ENCODE assay signal across 13 cellular contexts in genomic region chr9:4116708-4117460, GRCh38.
DNase-seq lines count a peak whose midpoint lies in the region; ATAC-seq and TF ChIP-seq lines count a peak whose summit lies in the region.
"Had no signal": no experiment of that assay in that cellular context is flagged by ENCODE, and none has a peak within 500 bp of the region (broad histone marks: within the 10 kb centered on the region; RNA-seq: fewer than 3 reads in every experiment).

No MANE protein-coding gene starts in this region.

- DNase-seq in fibroblast of mammary gland (ENCODE audit: low read depth) (peak; percentile 94), transverse colon (no peak)
- DNase-seq in activated CD4-positive, alpha-beta T cell treated with anti-CD3 and anti-CD28 coated beads, Interleukin-2, amount 10 ng/mL, durations not matched to agents 24 days and 14 days = no peak
- DNase-seq: HFFc6, thyroid gland had no signal

- no peak overlapping the region for H3K27ac Mint-ChIP-seq in activated CD4-positive, alpha-beta T cell treated with anti-CD3 and anti-CD28 coated beads, Interleukin-2, amount 10 ng/mL, durations not matched to agents 24 days and 14 days
- H3K27ac Mint-ChIP-seq: activated naive CD4-positive, alpha-beta T cell treated with anti-CD3 and anti-CD28 coated beads for 36 hours; CD4-positive, CD25-positive, alpha-beta regulatory T cell; HFFc6; neural progenitor cell had no signal

- no peak for TF ChIP-seq POLR2A in transverse colon (IDR thresholded peaks at IDR 0.05)

- TF ChIP-seq CTCF in fibroblast of mammary gland (conservative IDR thresholded peaks at IDR 0.05; ENCODE audit: control insufficient read depth, insufficient read depth, low read depth, low read length) = no peak
- TF ChIP-seq CTCF in transverse colon (IDR thresholded peaks at IDR 0.05) = no peak

- H3K4me3 ChIP-seq in fibroblast of mammary gland (ENCODE audit: control insufficient read depth, low read depth, low read length) (no peak overlapping the region), muscle layer of duodenum (ENCODE audit: low read depth in 1 of 2, low read length in 2 of 2) (no peak overlapping the region), transverse colon (no peak overlapping the region)
- H3K4me3 ChIP-seq: neural progenitor cell, SJCRH30, thyroid gland had no signal

- H3K27ac ChIP-seq in muscle layer of duodenum (ENCODE audit: low read length) = peak overlapping the region; percentile 52
- H3K27ac ChIP-seq in transverse colon = peak overlapping the region; percentile 21 to 39 (median 26)
- H3K27ac ChIP-seq: neural progenitor cell, SJCRH30, thyroid gland had no signal

- H3K27me3 Mint-ChIP-seq in activated CD4-positive, alpha-beta T cell treated with anti-CD3 and anti-CD28 coated beads, Interleukin-2, amount 10 ng/mL, durations not matched to agents 24 days and 14 days = no peaks in the 10 kb centered on the region

- intact Hi-C loops in transverse colon (cut with DNase I; ENCODE audit: low total_unique reads) = no loop called here
- intact Hi-C loops in activated CD4-positive, alpha-beta T cell treated with anti-CD3 and anti-CD28 coated beads, Interleukin-2, amount 10 ng/mL, durations not matched to agents 24 days and 14 days (cut with micrococcal nuclease) = loop anchor here (1.0 to 10.0 kb wide), 3 partner anchors 172 to 650 kb away; no protein-coding TSS in a partner anchor

- H3K9me3 ChIP-seq in muscle layer of duodenum (ENCODE audit: control insufficient read depth in 1 of 2, low read length in 2 of 2) (no peaks in the 10 kb centered on the region), transverse colon (no peaks in the 10 kb centered on the region)
- H3K9me3 ChIP-seq: SJCRH30, thyroid gland had no signal

- in situ Hi-C loops in transverse colon (cut with MboI; ENCODE audit: low pct_ligation_motif_present in 1 of 4, low pct_unique_long_range_greater_than_20kb in 1 of 4, low sequenced_read_pairs in 3 of 4) = no loop called here

- TF ChIP-seq EP300 in transverse colon (IDR thresholded peaks at IDR 0.05; ENCODE audit: low read depth) = no peak

- H3K36me3 ChIP-seq in muscle layer of duodenum (ENCODE audit: control insufficient read depth in 1 of 2, insufficient read depth in 2 of 2, low read length in 2 of 2) = no peaks in the 10 kb centered on the region
- H3K36me3 ChIP-seq in transverse colon = no peaks in the 10 kb centered on the region
- H3K36me3 ChIP-seq: SJCRH30 had no signal

- H3K4me1 Mint-ChIP-seq in activated CD4-positive, alpha-beta T cell treated with anti-CD3 and anti-CD28 coated beads, Interleukin-2, amount 10 ng/mL, durations not matched to agents 24 days and 14 days = no peaks in the 10 kb centered on the region
- H3K4me1 Mint-ChIP-seq: CD4-positive, CD25-positive, alpha-beta regulatory T cell had no signal

- WGBS in transverse colon (ENCODE audit: low coverage in 1 of 2), 2 donors = 79 to 81% methylated on average over 3 to 6 of the region's 6 CpGs

- H3K36me3 Mint-ChIP-seq in activated CD4-positive, alpha-beta T cell treated with anti-CD3 and anti-CD28 coated beads, Interleukin-2, amount 10 ng/mL, durations not matched to agents 24 days and 14 days (ENCODE audit: low read depth) = no peaks in the 10 kb centered on the region
- H3K36me3 Mint-ChIP-seq: CD4-positive, CD25-positive, alpha-beta regulatory T cell had no signal

- no peaks in the 10 kb centered on the region for H3K27me3 ChIP-seq in muscle layer of duodenum (ENCODE audit: low read depth, low read length)
- H3K27me3 ChIP-seq in transverse colon = no peaks in the 10 kb centered on the region
- H3K27me3 ChIP-seq: neural progenitor cell, SJCRH30, thyroid gland had no signal

- H3K4me1 ChIP-seq in muscle layer of duodenum (ENCODE audit: control insufficient read depth in 1 of 2, insufficient read depth in 2 of 2, low read length in 2 of 2) (peaks cover 6 to 34% of the 10 kb centered on the region in 2 donors), transverse colon (peaks cover 10 to 32% (median 17%) of the 10 kb centered on the region in 4 donors)
- H3K4me1 ChIP-seq: SJCRH30 had no signal

- H3K4me3 Mint-ChIP-seq in activated CD4-positive, alpha-beta T cell treated with anti-CD3 and anti-CD28 coated beads, Interleukin-2, amount 10 ng/mL, durations not matched to agents 24 days and 14 days = no peak overlapping the region
- H3K4me3 Mint-ChIP-seq: activated naive CD4-positive, alpha-beta T cell treated with anti-CD3 and anti-CD28 coated beads for 36 hours; CD4-positive, CD25-positive, alpha-beta regulatory T cell; HFFc6; neural progenitor cell had no signal

- no peaks in the 10 kb centered on the region for H3K9me3 Mint-ChIP-seq in activated CD4-positive, alpha-beta T cell treated with anti-CD3 and anti-CD28 coated beads, Interleukin-2, amount 10 ng/mL, durations not matched to agents 24 days and 14 days
- H3K9me3 Mint-ChIP-seq: activated naive CD4-positive, alpha-beta T cell treated with anti-CD3 and anti-CD28 coated beads for 36 hours; HFFc6 had no signal

- ATAC-seq in SK-N-SH treated with all-trans-retinoic acid at 6 μM for 48 hours = peak; percentile 51
- ATAC-seq in GM18498 (IDR thresholded peaks at IDR 0.05; ENCODE audit: unreplicated experiment) = no peak
- ATAC-seq in GM18870 (IDR thresholded peaks at IDR 0.05; ENCODE audit: unreplicated experiment) = no peak

TF ChIP-seq in SK-N-SH treated with all-trans-retinoic acid at 6 μM for 48 hours, 23 proteins besides CTCF, POLR2A, EP300 and RAD21 (continues in another document):
- TF ChIP-seq GLIS3 (CRISPR knock-in tag; IDR thresholded peaks at IDR 0.05) = no peak
- TF ChIP-seq PPARA (CRISPR knock-in tag; IDR thresholded peaks at IDR 0.05; ENCODE audit: borderline replicate concordance) = no peak
- TF ChIP-seq CREB5 (CRISPR knock-in tag; IDR thresholded peaks at IDR 0.05; ENCODE audit: low read depth) = no peak
- TF ChIP-seq ZFP30 (CRISPR knock-in tag; IDR thresholded peaks at IDR 0.05) = no peak
- TF ChIP-seq ZC3H10 (CRISPR knock-in tag; IDR thresholded peaks at IDR 0.05) = no peak
- no peak for TF ChIP-seq CSDC2 (CRISPR knock-in tag; IDR thresholded peaks at IDR 0.05)
- TF ChIP-seq ZNF8 (CRISPR knock-in tag; IDR thresholded peaks at IDR 0.05) = no peak
- TF ChIP-seq CSRNP3 (CRISPR knock-in tag; IDR thresholded peaks at IDR 0.05) = no peak
- TF ChIP-seq PATZ1 (CRISPR knock-in tag; IDR thresholded peaks at IDR 0.05; ENCODE audit: borderline replicate concordance) = no peak
- no peak for TF ChIP-seq ARNTL (CRISPR knock-in tag; IDR thresholded peaks at IDR 0.05; ENCODE audit: borderline replicate concordance, low read depth)
